ENCODE assay signal across 14 cellular contexts in genomic region chr1:230754831-230755230, GRCh38.
DNase-seq lines count a peak whose midpoint lies in the region; ATAC-seq and TF ChIP-seq lines count a peak whose summit lies in the region.
"Had no signal": no experiment of that assay in that cellular context is flagged by ENCODE, and none has a peak within 500 bp of the region (broad histone marks: within the 10 kb centered on the region; RNA-seq: fewer than 3 reads in every experiment).

No MANE protein-coding gene starts in this region.

- no peaks in the 10 kb centered on the region for H3K27me3 ChIP-seq in brain microvascular endothelial cell (replicated peaks)
- H3K27me3 ChIP-seq: foreskin keratinocyte, SJSA1 had no signal

- no peak for ATAC-seq in GM18907 (IDR thresholded peaks at IDR 0.05; ENCODE audit: unreplicated experiment)
- no peak for ATAC-seq in HG03520 (IDR thresholded peaks at IDR 0.05; ENCODE audit: unreplicated experiment)
- ATAC-seq: foreskin keratinocyte had no signal

- no peak for TF ChIP-seq RAD21 in Ishikawa (IDR thresholded peaks at IDR 0.05; ENCODE audit: low read depth)

- DNase-seq in brain microvascular endothelial cell = peak; percentile 9
- DNase-seq in kidney glomerular epithelial cell (lab: John Stamatoyannopoulos, UW) = peak; percentile 41
- peak; percentile 66 for DNase-seq in stromal cell of bone marrow (ENCODE audit: low read depth)
- no peak for DNase-seq in stimulated activated naive CD4-positive, alpha-beta T cell (lab: John Stamatoyannopoulos, UW)
- no peak for DNase-seq in stimulated activated CD4-positive, alpha-beta T cell treated with anti-CD3 and anti-CD28 coated beads, Interleukin-2, amount 100 ng/mL, for 48 hours
- DNase-seq: activated CD4-positive, alpha-beta T cell treated with anti-CD3 and anti-CD28 coated beads for 1 hour; foreskin keratinocyte; KG1; NCI-H510A had no signal

- no peak for TF ChIP-seq CTCF in brain microvascular endothelial cell (IDR thresholded peaks at IDR 0.05; ENCODE audit: low read depth, low read length, missing control alignments)

- no peak for TF ChIP-seq EP300 in Ishikawa (IDR thresholded peaks at IDR 0.05; ENCODE audit: borderline replicate concordance)

- no peak overlapping the region for H3K4me3 ChIP-seq in brain microvascular endothelial cell (ENCODE audit: low read depth, low read length)
- H3K4me3 ChIP-seq: SJSA1, smooth muscle cell had no signal

- H3K36me3 ChIP-seq in brain microvascular endothelial cell (replicated peaks) = no peaks in the 10 kb centered on the region
- H3K36me3 ChIP-seq: SJSA1 had no signal

- no peak overlapping the region for H3K27ac ChIP-seq in brain microvascular endothelial cell
- H3K27ac ChIP-seq: foreskin keratinocyte, SJSA1 had no signal

- in situ Hi-C loops in brain microvascular endothelial cell (cut with HindIII; ENCODE audit: low pct_ligation_motif_present, low sequenced_read_pairs) = no loop called here

TF ChIP-seq in Ishikawa, 13 proteins besides CTCF, POLR2A, EP300 and RAD21:
- no peak for TF ChIP-seq FOXM1 (IDR thresholded peaks at IDR 0.05; ENCODE audit: borderline replicate concordance, low read depth)
- TF ChIP-seq NFIC (IDR thresholded peaks at IDR 0.05) = peak; percentile 28; the same call in 1 of the 2 replicates
- no peak for TF ChIP-seq CREB1 (IDR thresholded peaks at IDR 0.05; ENCODE audit: low read depth)
- no peak for TF ChIP-seq YY1 (IDR thresholded peaks at IDR 0.05; ENCODE audit: low read depth)
- TF ChIP-seq TAF1 (IDR thresholded peaks at IDR 0.05; ENCODE audit: low read depth) = no peak

Comparison
In these comparisons a context has a peak if more than half of its experiments do, and no peak if none do; other contexts are left out.
1. DNase-seq: peak in brain microvascular endothelial cell (single experiment), kidney glomerular epithelial cell (single experiment) and stromal cell of bone marrow (single experiment); none in stimulated activated naive CD4-positive, alpha-beta T cell (0 of 6) and stimulated activated CD4-positive, alpha-beta T cell treated with anti-CD3 and anti-CD28 coated beads, Interleukin-2, amount 100 ng/mL, for 48 hours (0 of 2).